8 cellular contexts compared by ENCODE assay signal in the genomic region with DNA sequence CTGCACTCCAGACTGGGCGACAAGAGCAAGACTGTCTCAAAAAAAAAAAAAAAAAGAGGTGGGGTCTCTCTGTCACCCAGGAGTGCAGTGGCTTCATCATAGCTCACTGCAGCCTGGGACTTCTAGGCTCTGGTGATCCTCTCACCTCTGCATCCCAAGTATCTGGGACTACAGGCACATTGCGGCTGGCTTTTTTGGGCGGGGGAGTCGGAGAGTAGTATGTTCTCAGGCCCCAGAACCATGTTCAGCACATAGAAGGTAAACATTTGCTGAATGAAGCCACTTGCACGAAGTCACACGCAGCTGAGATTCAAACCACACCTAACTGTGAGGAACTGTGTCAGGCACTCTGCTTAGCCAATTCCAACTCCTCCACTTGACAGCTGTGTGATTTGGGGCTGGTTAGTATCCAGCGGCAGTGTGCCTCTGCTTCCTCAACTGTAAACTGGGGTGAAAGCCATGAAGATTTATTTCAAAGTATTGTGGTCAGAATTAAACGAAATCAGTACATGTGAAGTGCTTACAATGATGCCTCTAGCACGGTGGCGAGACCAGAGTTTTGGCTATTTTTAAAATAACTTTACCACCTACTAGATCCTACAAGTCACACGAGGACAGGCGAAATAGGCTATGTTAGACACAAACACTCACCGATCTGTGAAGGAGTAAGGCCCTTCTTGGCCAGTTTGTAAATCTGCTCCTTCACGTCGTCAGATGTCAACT. TPM values are rescaled to one million over a fixed set of nuclear protein-coding genes. Genes with fewer than 3 reads are reported as not detected.
DNase-seq lines count a peak whose midpoint lies in the region; ATAC-seq, FAIRE-seq and TF ChIP-seq lines count a peak whose summit lies in the region.

No MANE protein-coding gene starts in this region.

- TF ChIP-seq POLR2A in GM12891 (IDR thresholded peaks at IDR 0.05; ENCODE audit: low read depth, low read length), result no peak

- peak overlapping the region; percentile 59 for H3K9ac ChIP-seq in parathyroid adenoma

- peak overlapping the region; percentile 65 for H2AFZ ChIP-seq in parathyroid adenoma

- H3K4me3 ChIP-seq in GM06990 (replicated peaks; ENCODE audit: low read depth, low read length) (peak overlapping the region; percentile 98), RWPE2 (ENCODE audit: severe bottlenecking) (peak overlapping the region; percentile 87), esophagus (ENCODE audit: low read depth in 1 of 2, low read length in 2 of 2) (peak overlapping the region; percentile 76 to 93), parathyroid adenoma (ENCODE audit: low read depth, low read length) (peak overlapping the region; percentile 71)

- WGBS in esophagus, 2 donors, result 12 to 17% methylated on average over 15 of the region's 15 CpGs

- DNase-seq in GM06990 (ENCODE audit: extremely low read depth, insufficient read length), result no peak
- DNase-seq in RWPE2 (ENCODE audit: low spot score), result no peak
- DNase-seq in DMS114 treated with DMSO at 0.1 percent for 48 hours (lab: John Stamatoyannopoulos, UW; ENCODE audit: unreplicated experiment), result no peak
- DNase-seq in epidermal melanocyte (ENCODE audit: insufficient read length, low spot score), result no peak
- DNase-seq in GM12891 (ENCODE audit: insufficient read length, low spot score), result no peak

- no peaks in the 10 kb centered on the region for H3K9me3 ChIP-seq in RWPE2 (ENCODE audit: severe bottlenecking)
- H3K9me3 ChIP-seq in esophagus (ENCODE audit: control insufficient read depth in 2 of 2, insufficient read depth in 1 of 2, low read depth in 1 of 2, low read length in 1 of 2), result no peaks in the 10 kb centered on the region
- no peaks in the 10 kb centered on the region for H3K9me3 ChIP-seq in parathyroid adenoma (ENCODE audit: control insufficient read depth, low read length)

- H3K36me3 ChIP-seq in GM06990 (ENCODE audit: control insufficient read depth, insufficient read depth, low read length) (peaks cover 9% of the 10 kb centered on the region), RWPE2 (ENCODE audit: low read depth) (peaks cover 44% of the 10 kb centered on the region), esophagus (ENCODE audit: control insufficient read depth in 2 of 2, insufficient read depth in 2 of 2, low read length in 1 of 2) (peaks cover 0 to 4% of the 10 kb centered on the region in 2 donors), parathyroid adenoma (ENCODE audit: control insufficient read depth, insufficient read depth, low read length) (no peaks in the 10 kb centered on the region)

- FAIRE-seq in GM12891 (lab: Jason Lieb, UNC), result no peak

- TF ChIP-seq CTCF in GM06990 (IDR thresholded peaks at IDR 0.05; ENCODE audit: insufficient read depth, low read length, poor library complexity, severe bottlenecking) (no peak), RWPE2 (IDR thresholded peaks at IDR 0.05; ENCODE audit: poor library complexity, severe bottlenecking) (no peak), parathyroid adenoma (IDR thresholded peaks at IDR 0.05) (no peak)

- no peak for ATAC-seq in RWPE2 (ENCODE audit: low read depth)
- no peak for ATAC-seq in HG03097 (IDR thresholded peaks at IDR 0.05; ENCODE audit: low FRiP score, unreplicated experiment)

- no peaks in the 10 kb centered on the region for H3K27me3 ChIP-seq in GM06990 (replicated peaks; ENCODE audit: control insufficient read depth, insufficient read depth, low read length)
- H3K27me3 ChIP-seq in RWPE2 (ENCODE audit: insufficient read depth, poor library complexity, severe bottlenecking), result no peaks in the 10 kb centered on the region
- no peaks in the 10 kb centered on the region for H3K27me3 ChIP-seq in esophagus (ENCODE audit: control insufficient read depth in 1 of 2, insufficient read depth in 2 of 2, low read length in 2 of 2)
- H3K27me3 ChIP-seq in parathyroid adenoma (ENCODE audit: control insufficient read depth, insufficient read depth, low read length), result no peaks in the 10 kb centered on the region

- peaks cover 10% of the 10 kb centered on the region for H3K4me1 ChIP-seq in RWPE2 (ENCODE audit: insufficient read depth, poor library complexity, severe bottlenecking)
- peaks cover 2 to 5% of the 10 kb centered on the region in 2 donors for H3K4me1 ChIP-seq in esophagus (ENCODE audit: control insufficient read depth in 2 of 2, insufficient read depth in 2 of 2, low read length in 1 of 2)
- no peaks in the 10 kb centered on the region for H3K4me1 ChIP-seq in parathyroid adenoma

- H3K27ac ChIP-seq in RWPE2 (ENCODE audit: poor library complexity, severe bottlenecking) (peak overlapping the region; percentile 63), esophagus (ENCODE audit: low read depth in 2 of 2, low read length in 1 of 2) (peak overlapping the region; percentile 84 to 89), parathyroid adenoma (peak overlapping the region; percentile 83)

- H3K4me2 ChIP-seq in parathyroid adenoma (ENCODE audit: low read length), result peak overlapping the region; percentile 88

- peaks cover 6% of the 10 kb centered on the region for H3K79me2 ChIP-seq in parathyroid adenoma

TF ChIP-seq in GM12891, 5 proteins besides CTCF, POLR2A, EP300 and RAD21:
- no peak for TF ChIP-seq POU2F2 (IDR thresholded peaks at IDR 0.05; ENCODE audit: low read depth, low read length)
- TF ChIP-seq TAF1 (IDR thresholded peaks at IDR 0.05; ENCODE audit: low read depth, low read length), result no peak
- no peak for TF ChIP-seq POLR2AphosphoS5 (IDR thresholded peaks at IDR 0.05; ENCODE audit: low read depth, low read length)
- TF ChIP-seq SPI1 (IDR thresholded peaks at IDR 0.05; ENCODE audit: low read depth, low read length), result no peak
- no peak for TF ChIP-seq PAX5 (IDR thresholded peaks at IDR 0.05; ENCODE audit: insufficient read depth, low read length, severe bottlenecking)
TF ChIP-seq in GM12891: peak in this region for 0.

RNA-seq across cellular contexts. Expression of gene RPS13, which starts 0.8 kb away (rescaled TPM):
- 1,000 to 10,000 TPM; 1,256 to 1,933 TPM for polyA plus RNA-seq in esophagus
- polyA plus RNA-seq in GM12891 (2012; ENCODE audit: low read depth, missing spikeins), result 3,811 TPM
